ENCODE assay signal across 8 cellular contexts in genomic region chr6:142802124-142802523, GRCh38.
DNase-seq lines count a peak whose midpoint lies in the region; ATAC-seq and TF ChIP-seq lines count a peak whose summit lies in the region.

No MANE protein-coding gene starts in this region.

- DNase-seq in Daoy (ENCODE audit: low read depth) = peak; percentile 95
- DNase-seq in activated naive CD8-positive, alpha-beta T cell treated with anti-CD3 and anti-CD28 coated beads, Interleukin-2, amount 10 ng/mL, durations not matched to agents 7 days and 5 days = no peak
- no peak for DNase-seq in lung (ENCODE audit: low spot score)
- no peak for DNase-seq in HUDEP-2 (lab: John Stamatoyannopoulos, UW; ENCODE audit: unreplicated experiment in 76 of 76)
- no peak for DNase-seq in erythroblast (lab: John Stamatoyannopoulos, UW)
- no peak for DNase-seq in T-helper 9 cell

- no peak for TF ChIP-seq CTCF in lung (IDR thresholded peaks at IDR 0.05; ENCODE audit: control extremely low read depth, extremely low read depth)

- H3K4me1 ChIP-seq in lung (ENCODE audit: control insufficient read depth in 2 of 2, insufficient read depth in 2 of 2, low read length in 2 of 2) = peaks cover 2 to 25% of the 10 kb centered on the region in 2 donors

- H3K4me3 ChIP-seq in lung = no peak overlapping the region

- H3K27ac Mint-ChIP-seq in activated naive CD8-positive, alpha-beta T cell treated with anti-CD3 and anti-CD28 coated beads, Interleukin-2, amount 10 ng/mL, durations not matched to agents 7 days and 5 days = no peak overlapping the region

- TF ChIP-seq POLR2A in erythroblast (IDR thresholded peaks at IDR 0.05; ENCODE audit: low read length) = no peak

- ATAC-seq in HG03442 (IDR thresholded peaks at IDR 0.05; ENCODE audit: unreplicated experiment) (peak; percentile 60), lung (ENCODE audit: insufficient read depth, low FRiP score) (peak; percentile 82), GM18520 (IDR thresholded peaks at IDR 0.05; ENCODE audit: unreplicated experiment) (no peak)
- peak; percentile 57 for ATAC-seq in activated naive CD8-positive, alpha-beta T cell treated with anti-CD3 and anti-CD28 coated beads, Interleukin-2, amount 10 ng/mL, durations not matched to agents 7 days and 5 days (ENCODE audit: low read depth)

- no peaks in the 10 kb centered on the region for H3K27me3 Mint-ChIP-seq in activated naive CD8-positive, alpha-beta T cell treated with anti-CD3 and anti-CD28 coated beads, Interleukin-2, amount 10 ng/mL, durations not matched to agents 7 days and 5 days

- H3K9me3 Mint-ChIP-seq in activated naive CD8-positive, alpha-beta T cell treated with anti-CD3 and anti-CD28 coated beads, Interleukin-2, amount 10 ng/mL, durations not matched to agents 7 days and 5 days = peaks cover 3% of the 10 kb centered on the region

- no peak overlapping the region for H3K4me3 Mint-ChIP-seq in activated naive CD8-positive, alpha-beta T cell treated with anti-CD3 and anti-CD28 coated beads, Interleukin-2, amount 10 ng/mL, durations not matched to agents 7 days and 5 days

- WGBS in lung, 2 donors = 73 to 83% methylated on average over 1 of the region's 1 CpG

- peak overlapping the region in 1 of 2 donors; percentile 69 for H3K27ac ChIP-seq in lung (ENCODE audit: low read depth in 1 of 2, low read length in 1 of 2)

- H3K36me3 ChIP-seq in lung (ENCODE audit: control insufficient read depth in 2 of 2, insufficient read depth in 2 of 2, low read length in 2 of 2) = no peaks in the 10 kb centered on the region

- H3K27me3 ChIP-seq in lung (ENCODE audit: control insufficient read depth, insufficient read depth) = no peaks in the 10 kb centered on the region

- H3K4me1 Mint-ChIP-seq in activated naive CD8-positive, alpha-beta T cell treated with anti-CD3 and anti-CD28 coated beads, Interleukin-2, amount 10 ng/mL, durations not matched to agents 7 days and 5 days = peaks cover 39% of the 10 kb centered on the region

- POLR2A ChIA-PET in activated naive CD8-positive, alpha-beta T cell treated with anti-CD3 and anti-CD28 coated beads, Interleukin-2, amount 10 ng/mL, durations not matched to agents 7 days and 5 days (lab: Charles Lee) = no interaction called here

- H3K9me3 ChIP-seq in lung (ENCODE audit: control insufficient read depth in 2 of 2, insufficient read depth in 1 of 2, low read length in 1 of 2) = no peaks in the 10 kb centered on the region

- peaks cover 26% of the 10 kb centered on the region for H3K36me3 Mint-ChIP-seq in activated naive CD8-positive, alpha-beta T cell treated with anti-CD3 and anti-CD28 coated beads, Interleukin-2, amount 10 ng/mL, durations not matched to agents 7 days and 5 days
